In the genomic region with DNA sequence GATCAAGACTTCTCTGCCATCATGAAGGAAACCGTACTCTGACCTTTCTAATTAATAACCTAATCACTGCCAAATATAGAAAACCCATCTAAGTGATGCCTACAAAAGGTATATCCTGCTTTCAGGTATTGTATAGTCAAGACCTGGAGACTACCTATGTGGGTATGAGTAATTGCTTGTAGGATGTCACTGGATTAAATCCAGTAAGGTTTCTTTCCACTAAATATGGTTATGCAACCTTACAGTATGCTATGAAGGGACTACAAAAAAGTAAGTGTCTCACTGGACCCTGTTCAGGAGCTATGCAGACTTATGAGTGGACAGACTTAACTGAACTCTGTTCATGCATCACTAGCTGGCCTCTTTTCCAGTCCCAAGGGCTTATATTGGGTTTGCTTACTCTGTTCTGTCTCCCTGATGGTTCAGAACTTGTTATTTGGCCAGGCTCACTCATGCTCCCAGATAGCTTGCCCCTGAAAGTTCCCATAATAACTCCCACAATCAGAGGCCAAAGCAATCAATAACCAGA, we compare ENCODE assay signal across 31 cellular contexts. TPM values are rescaled to one million over a fixed set of nuclear protein-coding genes. Genes with fewer than 3 reads are reported as not detected.
"Had no signal": no experiment of that assay in that cellular context is flagged by ENCODE, and none has a peak within 500 bp of the region (broad histone marks: within the 10 kb centered on the region; RNA-seq: fewer than 3 reads in every experiment).

No MANE protein-coding gene starts in this region.

- H3K27ac ChIP-seq: coronary artery, heart right ventricle, neutrophil, pancreas, skin epidermis, spleen, transverse colon, upper lobe of right lung, vagina had no signal

- FAIRE-seq: endometrium, islet of Langerhans, pancreas had no signal

- H3K4me3 ChIP-seq: coronary artery, heart right ventricle, lung, mucosa of descending colon, pancreas, skin epidermis, spleen, transverse colon, upper lobe of right lung, vagina had no signal

- H3K4me1 ChIP-seq: heart right ventricle, pancreas, spleen, upper lobe of right lung, vagina had no signal

- ATAC-seq: effector memory CD8-positive, alpha-beta T cell; heart right ventricle; natural killer cell treated with Interleukin-12 subunit alpha and Interleukin-12 subunit beta and Interleukin-15 and Interleukin-18, amount 100 ng/mL, for 72 hours; pancreas; sciatic nerve; stimulated activated memory B cell treated with anti-CD40 and anti-IgM and Interleukin-4, amounts not matched to agents 10 μg/mL and 1 μg/mL and 100 μg/mL, for 72 hours; stimulated activated naive CD8-positive, alpha-beta T cell treated with anti-CD3 and anti-CD28 coated beads, Interleukin-15, Interleukin-2, amounts not matched to agents 100 U/mL and 50 U/mL, for 24 hours; upper lobe of right lung had no signal

- DNase-seq: dermis blood vessel endothelial cell; effector memory CD8-positive, alpha-beta T cell; foreskin melanocyte; glutamatergic neuron; heart right ventricle; hippocampal formation; kidney glomerular epithelial cell; mesenchymal stem cell; mucosa of descending colon; naive B cell; pancreas; spleen; stimulated activated CD4-positive, alpha-beta T cell treated with anti-CD3 and anti-CD28 coated beads, Interleukin-4, amount 100 ng/mL, for 4 hours; stimulated activated naive CD8-positive, alpha-beta T cell treated with anti-CD3 and anti-CD28 coated beads, Interleukin-15, Interleukin-2, amounts not matched to agents 100 U/mL and 50 U/mL, for 24 hours; transverse colon; upper lobe of right lung had no signal

- H3K27me3 ChIP-seq: heart right ventricle, neutrophil, pancreas, spleen, transverse colon, upper lobe of right lung, vagina had no signal

- H3K36me3 ChIP-seq: heart right ventricle, neutrophil, pancreas, spleen, transverse colon, upper lobe of right lung, vagina had no signal

- H3K9me3 ChIP-seq: heart right ventricle, mucosa of descending colon, neutrophil, pancreas, spleen, transverse colon, upper lobe of right lung, vagina had no signal

RNA-seq across cellular contexts. Expression of a gene that starts 51.1 kb away (rescaled TPM):
- total RNA-seq: dermis blood vessel endothelial cell; liver; natural killer cell treated with Interleukin-12 subunit alpha and Interleukin-12 subunit beta and Interleukin-15 and Interleukin-18, amount 100 ng/mL, for 72 hours; neural crest cell; omental fat pad; pancreas; posterior vena cava; pulmonary artery endothelial cell; sciatic nerve; spleen had no signal
